ENCODE assay signal across 17 cellular contexts in genomic region chr3:180854887-180855286, GRCh38. TPM values are rescaled to one million over a fixed set of nuclear protein-coding genes. Genes with fewer than 3 reads are reported as not detected.
DNase-seq lines count a peak whose midpoint lies in the region; ATAC-seq, FAIRE-seq and TF ChIP-seq lines count a peak whose summit lies in the region.
"Had no signal": no experiment of that assay in that cellular context is flagged by ENCODE, and none has a peak within 500 bp of the region (broad histone marks: within the 10 kb centered on the region; RNA-seq: fewer than 3 reads in every experiment).

No MANE protein-coding gene starts in this region.

- no peak overlapping the region for H3K18ac ChIP-seq in H1 (ENCODE audit: extremely low read depth, low read length)

- H2AFZ ChIP-seq in HCT116 (ENCODE audit: low read depth, low read length, poor library complexity, severe bottlenecking) (no peak overlapping the region), KMS-11 (ENCODE audit: low read depth) (peak overlapping the region; percentile 13; the same call in 1 of the 2 replicates), H1 (ENCODE audit: low read length) (0 out of 2 replicates have a peak overlapping the region, but pooled peaks have one; percentile 11), HepG2 (ENCODE audit: low read length) (no peak overlapping the region)

- no peak overlapping the region for H2AK5ac ChIP-seq in H1 (ENCODE audit: low read depth, low read length)

- no peaks in the 10 kb centered on the region for H3K23me2 ChIP-seq in H1 (ENCODE audit: low read depth, low read length)

- H3K56ac ChIP-seq in H1 (replicated peaks; ENCODE audit: insufficient read length, low read depth, low read length): no peak overlapping the region

- H3K4me3 ChIP-seq in HCT116 (replicated peaks in 1 of 2; ENCODE audit: low read depth in 1 of 2, low read length in 2 of 2): no peak overlapping the region
- no peak overlapping the region for H3K4me3 ChIP-seq in KMS-11 (IDR thresholded peaks at IDR 0.05; ENCODE audit: insufficient read depth, low read depth, low read length)
- H3K4me3 ChIP-seq in H1 (ENCODE audit: extremely low read depth in 1 of 4, insufficient read depth in 2 of 4, low read depth in 3 of 4, low read length in 4 of 4): no peak overlapping the region
- no peak overlapping the region for H3K4me3 ChIP-seq in HepG2 (replicated peaks in 1 of 3; ENCODE audit: insufficient read depth in 1 of 3, low read depth in 2 of 3, low read length in 3 of 3)
- no peak overlapping the region for H3K4me3 ChIP-seq in small intestine (ENCODE audit: low read depth in 1 of 2, low read length in 2 of 2)
- H3K4me3 ChIP-seq: A549, GM12878, HAP-1 had no signal

- DNase-seq in HCT116 (ENCODE audit: low read depth, low spot score): no peak
- no peak for DNase-seq in H1 (ENCODE audit: low read depth in 1 of 2, low spot score in 2 of 2)
- no peak for DNase-seq in activated naive CD8-positive, alpha-beta T cell treated with anti-CD3 and anti-CD28 coated beads for 36 hours
- DNase-seq in HepG2 (ENCODE audit: low spot score): no peak
- no peak for DNase-seq in small intestine
- DNase-seq: BE2C; CD4-positive, alpha-beta memory T cell; DMS79; GOT3; KG1 had no signal

- H3K79me2 ChIP-seq in HCT116 (ENCODE audit: insufficient read depth, low read length) (no peaks in the 10 kb centered on the region), KMS-11 (ENCODE audit: insufficient read depth, low read depth) (no peaks in the 10 kb centered on the region), H1 (ENCODE audit: control insufficient read depth in 1 of 2, insufficient read depth in 2 of 2, low read length in 2 of 2) (no peaks in the 10 kb centered on the region), HepG2 (ENCODE audit: insufficient read depth, low read length) (no peaks in the 10 kb centered on the region)

- H4K91ac ChIP-seq in H1 (replicated peaks; ENCODE audit: insufficient read length, low read length): no peak overlapping the region

- H3K4me1 ChIP-seq in HCT116 (ENCODE audit: control insufficient read depth in 1 of 2, insufficient read depth in 2 of 2, low read length in 2 of 2) (no peaks in the 10 kb centered on the region), KMS-11 (ENCODE audit: low read depth, poor library complexity, severe bottlenecking) (no peaks in the 10 kb centered on the region), H1 (replicated peaks in 1 of 4; ENCODE audit: control insufficient read depth in 3 of 4, insufficient read depth in 4 of 4, low read length in 3 of 4) (peaks cover 3 to 7% (median 4%) of the 10 kb centered on the region in 4 experiments), HepG2 (ENCODE audit: insufficient read depth, low read length) (no peaks in the 10 kb centered on the region), small intestine (ENCODE audit: control insufficient read depth in 2 of 2, insufficient read depth in 1 of 2, low read depth in 1 of 2, low read length in 1 of 2) (no peaks in the 10 kb centered on the region)
- H3K4me1 ChIP-seq: A549, BE2C, HAP-1 had no signal

- H3K4me3 Mint-ChIP-seq in activated naive CD8-positive, alpha-beta T cell treated with anti-CD3 and anti-CD28 coated beads for 36 hours: no peak overlapping the region
- H3K4me3 Mint-ChIP-seq: CD4-positive, alpha-beta memory T cell; IgD-negative memory B cell had no signal

- H3K9me3 ChIP-seq in HCT116 (ENCODE audit: control insufficient read depth in 1 of 2, insufficient read depth in 1 of 2, low read depth in 1 of 2, low read length in 2 of 2) (no peaks in the 10 kb centered on the region), H1 (ENCODE audit: insufficient read depth in 2 of 2, low read depth in 1 of 2, low read length in 1 of 2) (no peaks in the 10 kb centered on the region), HepG2 (ENCODE audit: low read length) (no peaks in the 10 kb centered on the region), small intestine (ENCODE audit: control insufficient read depth, low read depth) (no peaks in the 10 kb centered on the region)
- H3K9me3 ChIP-seq: A549, BE2C, HAP-1 had no signal

- H3K4me1 Mint-ChIP-seq in activated naive CD8-positive, alpha-beta T cell treated with anti-CD3 and anti-CD28 coated beads for 36 hours: no peaks in the 10 kb centered on the region
- H3K4me1 Mint-ChIP-seq: CD4-positive, alpha-beta memory T cell had no signal

- H3K27me3 ChIP-seq in HCT116 (ENCODE audit: insufficient read depth, low read length) (peaks cover 23% of the 10 kb centered on the region), KMS-11 (ENCODE audit: insufficient read depth, low read depth) (no peaks in the 10 kb centered on the region), H1 (replicated peaks in 1 of 4; ENCODE audit: control insufficient read depth in 3 of 4, extremely low read depth in 1 of 4, insufficient read depth in 3 of 4, low read length in 3 of 4) (no peaks in the 10 kb centered on the region), HepG2 (ENCODE audit: control insufficient read depth in 1 of 2, insufficient read depth in 2 of 2, low read length in 2 of 2) (no peaks in the 10 kb centered on the region), small intestine (ENCODE audit: control insufficient read depth in 2 of 2, insufficient read depth in 2 of 2, low read length in 2 of 2) (no peaks in the 10 kb centered on the region)
- H3K27me3 ChIP-seq: BE2C had no signal

- H3K27me3 Mint-ChIP-seq in activated naive CD8-positive, alpha-beta T cell treated with anti-CD3 and anti-CD28 coated beads for 36 hours: peaks cover 45% of the 10 kb centered on the region

- no TSS peak for BruUV-seq in HCT116 (replicated peaks; lab: Mats Ljungman, UMichigan)
- BruUV-seq in HepG2 (replicated peaks; lab: Mats Ljungman, UMichigan): no TSS peak

- POLR2A ChIA-PET in HCT116 (lab: Charles Lee): interaction anchor here (0.6 kb wide), 1 partner anchor 19 kb away, joined by 5 read pairs; no protein-coding TSS in a partner anchor
- POLR2A ChIA-PET in H1 (lab: Charles Lee; ENCODE audit: partially characterized antibody): interaction anchor here (1.1 kb wide), 1 partner anchor 58 kb away, joined by 3 read pairs; no protein-coding TSS in a partner anchor
- POLR2A ChIA-PET in HepG2 (lab: Yijun Ruan, JAX): no interaction called here

- peaks cover 16% of the 10 kb centered on the region for H3K9me3 Mint-ChIP-seq in activated naive CD8-positive, alpha-beta T cell treated with anti-CD3 and anti-CD28 coated beads for 36 hours

- RAD21 ChIA-PET in HCT116 (lab: Charles Lee; ENCODE audit: low non-redundant PET in 1 of 2, low total read pairs in 2 of 2, uncharacterized antibody in 2 of 2, unreplicated experiment in 2 of 2): no interaction called here

- H3K4me2 ChIP-seq in HCT116 (ENCODE audit: low read length) (no peak overlapping the region), KMS-11 (no peak overlapping the region), H1 (ENCODE audit: insufficient read depth in 1 of 2, low read depth in 2 of 2, low read length in 2 of 2) (no peak overlapping the region), HepG2 (ENCODE audit: low read depth, low read length) (no peak overlapping the region)
- H3K4me2 ChIP-seq: A549 had no signal

- TF ChIP-seq CTCF in HCT116 (IDR thresholded peaks at IDR 0.05 in 2 of 3, conservative IDR thresholded peaks at IDR 0.05 in 1 of 3; ENCODE audit: borderline replicate concordance in 1 of 3, insufficient read depth in 1 of 3, low read depth in 2 of 3, low read length in 2 of 3): no peak
- no peak for TF ChIP-seq CTCF in KMS-11 (conservative IDR thresholded peaks at IDR 0.05; ENCODE audit: low read depth, low read length)
- TF ChIP-seq CTCF in H1 (IDR thresholded peaks at IDR 0.05; ENCODE audit: control extremely low read depth in 1 of 3, insufficient read depth in 1 of 3, low read depth in 1 of 3, low read length in 3 of 3): no peak
- TF ChIP-seq CTCF in HepG2 (CRISPR knock-in tag; IDR thresholded peaks at IDR 0.05): no peak

- TF ChIP-seq EP300 in H1 (IDR thresholded peaks at IDR 0.05; ENCODE audit: borderline replicate concordance in 1 of 2, low read depth in 2 of 2, low read length in 2 of 2) (no peak), HepG2 (IDR thresholded peaks at IDR 0.05; ENCODE audit: low read depth in 2 of 2, low read length in 2 of 2) (no peak), HepG2 (CRISPR knock-in tag; IDR thresholded peaks at IDR 0.05; ENCODE audit: borderline replicate concordance) (no peak)

- no peak overlapping the region for H3K4ac ChIP-seq in H1 (replicated peaks; ENCODE audit: insufficient read length, low read depth, low read length)

- H2BK12ac ChIP-seq in H1 (ENCODE audit: low read depth, low read length): no peak overlapping the region

- H4K20me1 ChIP-seq in HCT116 (ENCODE audit: insufficient read depth) (no peaks in the 10 kb centered on the region), KMS-11 (ENCODE audit: insufficient read depth) (no peaks in the 10 kb centered on the region), H1 (replicated peaks in 1 of 2; ENCODE audit: control insufficient read depth in 1 of 2, insufficient read depth in 2 of 2, low read length in 2 of 2) (no peaks in the 10 kb centered on the region), HepG2 (ENCODE audit: insufficient read depth, low read length) (no peaks in the 10 kb centered on the region)

- H3K27ac Mint-ChIP-seq in activated naive CD8-positive, alpha-beta T cell treated with anti-CD3 and anti-CD28 coated beads for 36 hours: no peak overlapping the region
- H3K27ac Mint-ChIP-seq: CD4-positive, alpha-beta memory T cell; IgD-negative memory B cell had no signal

- FAIRE-seq in H1 (lab: Jason Lieb, UNC) (no peak), HepG2 (lab: Jason Lieb, UNC) (no peak), small intestine (lab: Jason Lieb, UNC) (no peak)
- FAIRE-seq: A549, GM12878 had no signal

- no peak overlapping the region for H2BK15ac ChIP-seq in H1 (ENCODE audit: low read length)

- H3K9ac ChIP-seq in HCT116 (ENCODE audit: low read length): no peak overlapping the region
- H3K9ac ChIP-seq in KMS-11: no peak overlapping the region
- H3K9ac ChIP-seq in H1 (replicated peaks in 1 of 4; ENCODE audit: extremely low read depth in 1 of 4, low read depth in 3 of 4, low read length in 3 of 4): no peak overlapping the region
- H3K9ac ChIP-seq in HepG2 (ENCODE audit: insufficient read depth, low read depth, low read length): no peak overlapping the region

- WGBS in H1 (ENCODE audit: extremely low coverage in 1 of 2, insufficient coverage in 1 of 2, insufficient read length in 1 of 2, insufficient replicate concordance in 2 of 2, low coverage in 1 of 2, low lambda C conversion rate in 2 of 2, missing lambda C conversion rate in 1 of 2), 2 experiments: 88% methylated on average over 2 of the region's 2 CpGs; no CpG with 5 or more reads in 1 of the 2 experiments
- no CpG with 5 or more reads among the region's 2 CpGs for WGBS in HepG2 (ENCODE audit: low lambda C conversion rate)
- 38 to 50% (median 45%) methylated on average over 2 of the region's 2 CpGs for WGBS in small intestine, 3 donors

- H2BK5ac ChIP-seq in H1 (ENCODE audit: low read depth, low read length): peak overlapping the region; percentile 8; the same call in 1 of the 2 replicates

- ATAC-seq in HCT116 (peak; percentile 28; the same call in 1 of the 2 replicates), HepG2 (no peak; the same call in 1 of the 3 replicates)

- H3K23ac ChIP-seq in H1 (ENCODE audit: insufficient read length): no peak overlapping the region

- H3K14ac ChIP-seq in H1 (ENCODE audit: insufficient read length): no peak overlapping the region

- H3K79me1 ChIP-seq in H1 (ENCODE audit: low read depth, low read length): no peaks in the 10 kb centered on the region

- H3K36me3 Mint-ChIP-seq in activated naive CD8-positive, alpha-beta T cell treated with anti-CD3 and anti-CD28 coated beads for 36 hours: no peaks in the 10 kb centered on the region
- H3K36me3 Mint-ChIP-seq: CD4-positive, alpha-beta memory T cell; IgD-negative memory B cell had no signal

- TF ChIP-seq POLR2A in HCT116 (IDR thresholded peaks at IDR 0.05; ENCODE audit: borderline replicate concordance, extremely low read depth, insufficient read depth, insufficient read length) (no peak), H1 (IDR thresholded peaks at IDR 0.05; ENCODE audit: control extremely low read depth in 1 of 2, low read depth in 2 of 2, low read length in 2 of 2) (no peak), HepG2 (IDR thresholded peaks at IDR 0.05; ENCODE audit: insufficient read depth in 1 of 2, low read depth in 2 of 2, low read length in 2 of 2) (no peak)

- H2BK120ac ChIP-seq in H1 (replicated peaks; ENCODE audit: low read depth, low read length): no peak overlapping the region

- no peak overlapping the region for H4K8ac ChIP-seq in H1 (ENCODE audit: extremely low read depth, insufficient read depth, low read length)

- in situ Hi-C loops in HepG2 (cut with HindIII; ENCODE audit: extremely low pct_ligation_motif_present, low pct_unique_long_range_greater_than_20kb): no loop called here

- CTCF ChIA-PET in HCT116 (lab: Charles Lee) (interaction anchor here (2.1 kb wide), 1 partner anchor 51 kb away, joined by 5 read pairs; no protein-coding TSS in a partner anchor), H1 (lab: Charles Lee; ENCODE audit: partially characterized antibody) (interaction anchor here (0.6 to 3.9 kb wide), 24 partner anchors 9 to 244 kb away, joined by 3 to 27 read pairs (median 4); no protein-coding TSS in a partner anchor), HepG2 (lab: Yijun Ruan, JAX; ENCODE audit: low intra/inter-chr PET ratio, low total read pairs) (no interaction called here)

- H3K27ac ChIP-seq in HCT116 (ENCODE audit: low read depth, low read length) (no peak overlapping the region), KMS-11 (no peak overlapping the region), H1 (ENCODE audit: low read depth, low read length) (no peak overlapping the region), HepG2 (ENCODE audit: extremely low read length, insufficient read depth, low read length) (no peak overlapping the region), small intestine (ENCODE audit: low read depth in 1 of 2, low read length in 1 of 2) (no peak overlapping the region)
- H3K27ac ChIP-seq: A549, C4-2B, HL-60 had no signal

- TF ChIP-seq RAD21 in HCT116 (IDR thresholded peaks at IDR 0.05; ENCODE audit: low read depth): no peak
- no peak for TF ChIP-seq RAD21 in H1 (IDR thresholded peaks at IDR 0.05 in 1 of 2, conservative IDR thresholded peaks at IDR 0.05 in 1 of 2; ENCODE audit: low read depth in 2 of 2, low read length in 2 of 2)
- TF ChIP-seq RAD21 in HepG2 (CRISPR knock-in tag; IDR thresholded peaks at IDR 0.05): no peak

- no peaks in the 10 kb centered on the region for H3K9me2 ChIP-seq in HCT116 (ENCODE audit: insufficient read depth)

- H4K5ac ChIP-seq in H1 (ENCODE audit: insufficient read length, low read depth, low read length): no peak overlapping the region

- H2BK20ac ChIP-seq in H1 (ENCODE audit: low read length): 0 out of 2 replicates have a peak overlapping the region, but pooled peaks have one; percentile 21

- no peaks in the 10 kb centered on the region for H3K36me3 ChIP-seq in HCT116 (ENCODE audit: control insufficient read depth in 1 of 2, insufficient read depth in 2 of 2, low read length in 2 of 2)
- no peaks in the 10 kb centered on the region for H3K36me3 ChIP-seq in KMS-11 (ENCODE audit: insufficient read depth)
- H3K36me3 ChIP-seq in H1 (ENCODE audit: control insufficient read depth in 2 of 4, insufficient read depth in 4 of 4, low read length in 3 of 4): no peaks in the 10 kb centered on the region
- no peaks in the 10 kb centered on the region for H3K36me3 ChIP-seq in HepG2 (replicated peaks in 1 of 2; ENCODE audit: control insufficient read depth in 1 of 2, insufficient read depth in 2 of 2, low read length in 2 of 2)
- H3K36me3 ChIP-seq in small intestine (ENCODE audit: control insufficient read depth in 2 of 2, insufficient read depth in 2 of 2, low read length in 2 of 2): no peaks in the 10 kb centered on the region
- H3K36me3 ChIP-seq: BE2C, HAP-1 had no signal

- intact Hi-C loops in HCT116 (cut with micrococcal nuclease) (no loop called here), HepG2 (cut with micrococcal nuclease; ENCODE audit: unreplicated experiment) (no loop called here)

RNA-seq across cellular contexts. Expression of gene FXR1, which starts 57.6 kb away (rescaled TPM):
- total RNA-seq in HCT116 (2021; ENCODE audit: unreplicated experiment) (215 TPM), HepG2 (2016; rRNA removed; fragmentation: Illumina TruSeq; extraction: Trizol) (132 and 205 TPM in 2 replicates)
- 159 and 163 TPM in 2 replicates for polyA plus RNA-seq in HCT116 (2012)
- 264 and 283 TPM in 2 replicates for total RNA-seq in H1 (2021; fragmentation: NEBNext Ultra II Directional; extraction: Animal tissue kit (Norgen Biotek cat#: 25700))
- polyA plus RNA-seq in H1 (2011; rRNA removed) (80.4 and 108 TPM in 2 replicates), HepG2 (2011; rRNA removed) (86.5 and 104 TPM in 2 replicates), small intestine (10 to 100 TPM; 42.7 to 55.4 (median 46.7) TPM)
- polyA plus RNA-seq in H1 (2011; cell fraction: cytosol; rRNA removed): 203 TPM
- 112 TPM for polyA plus RNA-seq in H1 (2011; cell fraction: nucleus; rRNA removed)
- 197 to 222 TPM (median 212 TPM) in 4 replicates for polyA plus RNA-seq in H1 (2012, experiment 1 of 2)
- polyA plus RNA-seq in H1 (2012, experiment 2 of 2): 16.1 TPM
- 190 TPM for polyA plus RNA-seq in H1 (2013, experiment 1 of 2)
- polyA plus RNA-seq in H1 (2013, experiment 2 of 2): 185 TPM
- 278 and 279 TPM in 2 replicates for polyA minus RNA-seq in H1 (2011; rRNA and poly(A)+ RNA removed)
- polyA minus RNA-seq in H1 (2011; cell fraction: cytosol; rRNA and poly(A)+ RNA removed): 159 TPM
- 248 TPM for polyA minus RNA-seq in H1 (2011; cell fraction: nucleus; rRNA and poly(A)+ RNA removed)
- 100 to 1,000 TPM; 150 to 159 TPM for total RNA-seq in activated naive CD8-positive, alpha-beta T cell treated with anti-CD3 and anti-CD28 coated beads for 36 hours
- 37.1 and 44.6 TPM in 2 replicates for total RNA-seq in HepG2 (2016; cell fraction: cytosol; rRNA removed; fragmentation: Illumina TruSeq; extraction: Trizol; ENCODE audit: low read depth)
- total RNA-seq in HepG2 (2016; cell fraction: insoluble cytoplasmic fraction; rRNA removed; fragmentation: Illumina TruSeq; extraction: Trizol): 135 and 198 TPM in 2 replicates
- 87.8 and 120 TPM in 2 replicates for total RNA-seq in HepG2 (2016; cell fraction: membrane; rRNA removed; fragmentation: Illumina TruSeq; extraction: Trizol)
- 128 and 139 TPM in 2 replicates for total RNA-seq in HepG2 (2016; cell fraction: nucleus; rRNA removed; fragmentation: Illumina TruSeq; extraction: Trizol)
- 82.8 and 98.2 TPM in 2 replicates for polyA plus RNA-seq in HepG2 (2011; cell fraction: cytosol; rRNA removed)
- 47.1 and 61.6 TPM in 2 replicates for polyA plus RNA-seq in HepG2 (2011; cell fraction: nucleus; rRNA removed)
- 119 and 140 TPM in 2 replicates for polyA plus RNA-seq in HepG2 (2012)
- 22.4 and 28.0 TPM in 2 replicates for polyA plus RNA-seq in HepG2 (2016; cell fraction: cytosol; fragmentation: Illumina TruSeq; extraction: Trizol; ENCODE audit: low read depth)
- 179 and 182 TPM in 2 replicates for polyA plus RNA-seq in HepG2 (2016; cell fraction: insoluble cytoplasmic fraction; fragmentation: Illumina TruSeq; extraction: Trizol; ENCODE audit: low read depth)
- polyA plus RNA-seq in HepG2 (2016; cell fraction: membrane; fragmentation: Illumina TruSeq; extraction: Trizol; ENCODE audit: low read depth): 62.8 and 82.1 TPM in 2 replicates
- 103 and 104 TPM in 2 replicates for polyA plus RNA-seq in HepG2 (2016; cell fraction: nucleus; fragmentation: Illumina TruSeq; extraction: Trizol; ENCODE audit: insufficient read depth, low read depth)
- polyA minus RNA-seq in HepG2 (2011; rRNA and poly(A)+ RNA removed; ENCODE audit: low replicate concordance): 75.9 and 134 TPM in 2 replicates
- 87.1 and 98.8 TPM in 2 replicates for polyA minus RNA-seq in HepG2 (2011; cell fraction: cytosol; rRNA and poly(A)+ RNA removed)
- 248 and 258 TPM in 2 replicates for polyA minus RNA-seq in HepG2 (2011; cell fraction: nucleus; rRNA and poly(A)+ RNA removed)

Comparison
In these comparisons a context has a peak if more than half of its experiments do, and no peak if none do; other contexts are left out.
1. H2AFZ ChIP-seq: peak in KMS-11 (single experiment) and H1 (single experiment); none in HCT116 (single experiment) and HepG2 (single experiment).